In genomic region chr1:246608616-246609376, GRCh38 we compare ENCODE assay signal across 1 cellular context.
A peak's percentile ranks its signal among the peaks of the same experiment; 100 is the strongest.
TF ChIP-seq lines count a peak whose summit lies in the region.

No MANE protein-coding gene starts in this region.

TF ChIP-seq in GM12878, 131 proteins besides CTCF, POLR2A, EP300 and RAD21 (continued from another document):
- TF ChIP-seq MEF2A (IDR thresholded peaks at IDR 0.05; ENCODE audit: insufficient read depth, low read depth, low read length) (0 out of 2 replicates have a peak, but pooled peaks have one; percentile 5), E4F1 (IDR thresholded peaks at IDR 0.05; ENCODE audit: borderline replicate concordance, partially characterized antibody) (no peak), ATF2 (IDR thresholded peaks at IDR 0.05; ENCODE audit: low read length) (peak; percentile 48; the same call in 1 of the 2 replicates), TAF1 (IDR thresholded peaks at IDR 0.05; ENCODE audit: borderline replicate concordance, low read depth, low read length) (no peak), IKZF1 (conservative IDR thresholded peaks at IDR 0.05) (no peak), RBBP5 (conservative IDR thresholded peaks at IDR 0.05) (no peak), NR2C2 (IDR thresholded peaks at IDR 0.05; ENCODE audit: borderline replicate concordance, control insufficient read depth, insufficient read length, low read depth) (no peak), EGR1 (IDR thresholded peaks at IDR 0.05; ENCODE audit: borderline replicate concordance in 1 of 2, low read depth in 2 of 2, low read length in 2 of 2) (peak in 1 of 2 experiments; percentile 52; a peak in 1 of 3 replicates), CREM (IDR thresholded peaks at IDR 0.05; ENCODE audit: low read depth) (0 out of 2 replicates have a peak, but pooled peaks have one; percentile 30), ATF7 (IDR thresholded peaks at IDR 0.05; ENCODE audit: low read depth) (0 out of 2 replicates have a peak, but pooled peaks have one; percentile 18), ELK1 (IDR thresholded peaks at IDR 0.05; ENCODE audit: low read depth, low read length) (no peak)
